1 cellular context compared by ENCODE assay signal in genomic region chr15:101112336-101113113, GRCh38.
A peak's percentile ranks its signal among the peaks of the same experiment; 100 is the strongest.
TF ChIP-seq lines count a peak whose summit lies in the region.

No MANE protein-coding gene starts in this region.

TF ChIP-seq in HEK293, 187 proteins besides CTCF, POLR2A, EP300 and RAD21:
- TF ChIP-seq GLIS1 (tag by site-specific recombination; IDR thresholded peaks at IDR 0.05) (0 out of 2 replicates have a peak, but pooled peaks have one; percentile 13), GFI1B (tag by site-specific recombination; IDR thresholded peaks at IDR 0.05) (no peak), ZNF654 (tag by site-specific recombination; IDR thresholded peaks at IDR 0.05; ENCODE audit: low read depth) (no peak), ZIC2 (tag by site-specific recombination; IDR thresholded peaks at IDR 0.05) (peak; percentile 68), ZNF24 (tag by site-specific recombination; IDR thresholded peaks at IDR 0.05) (no peak), ZEB2 (tag by site-specific recombination; IDR thresholded peaks at IDR 0.05) (no peak)
